In genomic region chr10:21702633-21703111, GRCh38 we compare ENCODE assay signal across 10 cellular contexts.
A peak's percentile ranks its signal among the peaks of the same experiment; 100 is the strongest.
DNase-seq lines count a peak whose midpoint lies in the region; ATAC-seq and TF ChIP-seq lines count a peak whose summit lies in the region.
"Had no signal": no experiment of that assay in that cellular context is flagged by ENCODE, and none has a peak within 500 bp of the region (broad histone marks: within the 10 kb centered on the region; RNA-seq: fewer than 3 reads in every experiment).

No MANE protein-coding gene starts in this region.

- CTCF ChIA-PET in activated naive CD4-positive, alpha-beta T cell treated with anti-CD3 and anti-CD28 coated beads, Interleukin-2, amount 10 ng/mL, durations not matched to agents 7 days and 5 days (lab: Charles Lee): no interaction called here
- CTCF ChIA-PET in OCI-LY7 (lab: Charles Lee; ENCODE audit: unreplicated experiment): no interaction called here

- no peak for DNase-seq in activated naive CD4-positive, alpha-beta T cell treated with anti-CD3 and anti-CD28 coated beads, Interleukin-2, amount 10 ng/mL, durations not matched to agents 7 days and 5 days
- no peak for DNase-seq in activated naive CD4-positive, alpha-beta T cell treated with anti-CD3 and anti-CD28 coated beads, Interleukin-2, amount 50 U/mL, for 16 hours
- peak; percentile 44 for DNase-seq in OCI-LY7 (ENCODE audit: low spot score)
- DNase-seq in stimulated activated naive B cell treated with anti-CD40 and anti-IgM and Interleukin-4, amounts not matched to agents 10 μg/mL and 1 μg/mL and 100 μg/mL, for 72 hours: no peak
- no peak for DNase-seq in cortex of kidney (lab: John Stamatoyannopoulos, UW)
- no peak for DNase-seq in HAP-1 (ENCODE audit: low spot score in 2 of 2)
- DNase-seq in putamen (ENCODE audit: low spot score): no peak
- DNase-seq: NCI-H2171 had no signal

- peaks cover 67% of the 10 kb centered on the region for H3K36me3 Mint-ChIP-seq in activated naive CD4-positive, alpha-beta T cell treated with anti-CD3 and anti-CD28 coated beads, Interleukin-2, amount 10 ng/mL, durations not matched to agents 7 days and 5 days
- H3K36me3 Mint-ChIP-seq in stimulated activated naive B cell treated with anti-CD40 and anti-IgM and Interleukin-4, amounts not matched to agents 10 μg/mL and 1 μg/mL and 100 μg/mL, for 72 hours: peaks cover 58 to 74% of the 10 kb centered on the region in 2 donors

- 0 out of 2 replicates have a peak, but pooled peaks cover 3% of the 10 kb centered on the region for H4K20me1 ChIP-seq in OCI-LY7 (ENCODE audit: insufficient read depth, low read length)

- no peaks in the 10 kb centered on the region for H3K9me2 ChIP-seq in OCI-LY7 (ENCODE audit: insufficient read depth, low read length)

- H2AFZ ChIP-seq in OCI-LY7 (ENCODE audit: low read length): no peak overlapping the region

- H3K4me3 ChIP-seq in OCI-LY7 (ENCODE audit: low read depth, low read length, poor library complexity, severe bottlenecking) (peak overlapping the region; percentile 35), HAP-1 (no peak overlapping the region)
- H3K4me3 ChIP-seq: right atrium auricular region had no signal

- no peaks in the 10 kb centered on the region for H3K27me3 ChIP-seq in HAP-1 (ENCODE audit: low read depth)
- H3K27me3 ChIP-seq: right atrium auricular region had no signal

- in situ Hi-C loops in HAP-1 (cut with MboI; ENCODE audit: low sequenced_read_pairs): no loop called here

- peak overlapping the region; percentile 59 for H3K4me3 Mint-ChIP-seq in activated naive CD4-positive, alpha-beta T cell treated with anti-CD3 and anti-CD28 coated beads, Interleukin-2, amount 10 ng/mL, durations not matched to agents 7 days and 5 days
- H3K4me3 Mint-ChIP-seq in stimulated activated naive B cell treated with anti-CD40 and anti-IgM and Interleukin-4, amounts not matched to agents 10 μg/mL and 1 μg/mL and 100 μg/mL, for 72 hours: peak overlapping the region; percentile 5 to 39

- peak; percentile 64 for ATAC-seq in HG02870 (IDR thresholded peaks at IDR 0.05; ENCODE audit: unreplicated experiment)
- ATAC-seq in stimulated activated naive B cell treated with anti-CD40 and anti-IgM and Interleukin-4, amounts not matched to agents 10 μg/mL and 1 μg/mL and 100 μg/mL, for 72 hours (replicated peaks): peak; percentile 52 to 60

- peak overlapping the region; percentile 41 for H3K27ac ChIP-seq in OCI-LY7 (ENCODE audit: low read depth, low read length, poor library complexity, severe bottlenecking)
- H3K27ac ChIP-seq: right atrium auricular region had no signal

- peaks cover 38% of the 10 kb centered on the region for H3K4me1 Mint-ChIP-seq in activated naive CD4-positive, alpha-beta T cell treated with anti-CD3 and anti-CD28 coated beads, Interleukin-2, amount 10 ng/mL, durations not matched to agents 7 days and 5 days
- peaks cover 16 to 29% of the 10 kb centered on the region in 2 donors for H3K4me1 Mint-ChIP-seq in stimulated activated naive B cell treated with anti-CD40 and anti-IgM and Interleukin-4, amounts not matched to agents 10 μg/mL and 1 μg/mL and 100 μg/mL, for 72 hours

- peaks cover 35% of the 10 kb centered on the region for H3K9me3 Mint-ChIP-seq in activated naive CD4-positive, alpha-beta T cell treated with anti-CD3 and anti-CD28 coated beads, Interleukin-2, amount 10 ng/mL, durations not matched to agents 7 days and 5 days
- peaks cover 17 to 19% of the 10 kb centered on the region in 2 donors for H3K9me3 Mint-ChIP-seq in stimulated activated naive B cell treated with anti-CD40 and anti-IgM and Interleukin-4, amounts not matched to agents 10 μg/mL and 1 μg/mL and 100 μg/mL, for 72 hours

- no peaks in the 10 kb centered on the region for H3K27me3 Mint-ChIP-seq in activated naive CD4-positive, alpha-beta T cell treated with anti-CD3 and anti-CD28 coated beads, Interleukin-2, amount 10 ng/mL, durations not matched to agents 7 days and 5 days
- no peaks in the 10 kb centered on the region for H3K27me3 Mint-ChIP-seq in stimulated activated naive B cell treated with anti-CD40 and anti-IgM and Interleukin-4, amounts not matched to agents 10 μg/mL and 1 μg/mL and 100 μg/mL, for 72 hours

- no peak for TF ChIP-seq CTCF in OCI-LY7 (conservative IDR thresholded peaks at IDR 0.05; ENCODE audit: low read length)

- peaks cover 48% of the 10 kb centered on the region for H3K79me2 ChIP-seq in OCI-LY7 (ENCODE audit: insufficient read depth, low read depth, low read length)

- H3K27ac Mint-ChIP-seq in activated naive CD4-positive, alpha-beta T cell treated with anti-CD3 and anti-CD28 coated beads, Interleukin-2, amount 10 ng/mL, durations not matched to agents 7 days and 5 days: peak overlapping the region; percentile 96
- H3K27ac Mint-ChIP-seq in stimulated activated naive B cell treated with anti-CD40 and anti-IgM and Interleukin-4, amounts not matched to agents 10 μg/mL and 1 μg/mL and 100 μg/mL, for 72 hours: peak overlapping the region; percentile 65

- H3K9me3 ChIP-seq in OCI-LY7 (ENCODE audit: low read length) (peaks cover 22% of the 10 kb centered on the region), HAP-1 (peaks cover 13% of the 10 kb centered on the region)

- no TSS peak for BruUV-seq in OCI-LY7 (replicated peaks; lab: Mats Ljungman, UMichigan)

- peak overlapping the region; percentile 58 for H3K4me2 ChIP-seq in OCI-LY7 (ENCODE audit: low read length)

- intact Hi-C loops in OCI-LY7 (cut with micrococcal nuclease; ENCODE audit: unreplicated experiment): no loop called here

- POLR2A ChIA-PET in OCI-LY7 (lab: Charles Lee): no interaction called here

- H3K4me1 ChIP-seq in OCI-LY7 (ENCODE audit: insufficient read depth, low read length, poor library complexity, severe bottlenecking) (peaks cover 23% of the 10 kb centered on the region), HAP-1 (peaks cover 10% of the 10 kb centered on the region)

- H3K36me3 ChIP-seq in OCI-LY7 (ENCODE audit: insufficient read depth, low read length) (peaks cover 45% of the 10 kb centered on the region), HAP-1 (replicated peaks) (no peaks in the 10 kb centered on the region; the same call in 1 of the 2 replicates)
- H3K36me3 ChIP-seq: right atrium auricular region had no signal
